ENCODE assay signal across 9 cellular contexts in the genomic region with DNA sequence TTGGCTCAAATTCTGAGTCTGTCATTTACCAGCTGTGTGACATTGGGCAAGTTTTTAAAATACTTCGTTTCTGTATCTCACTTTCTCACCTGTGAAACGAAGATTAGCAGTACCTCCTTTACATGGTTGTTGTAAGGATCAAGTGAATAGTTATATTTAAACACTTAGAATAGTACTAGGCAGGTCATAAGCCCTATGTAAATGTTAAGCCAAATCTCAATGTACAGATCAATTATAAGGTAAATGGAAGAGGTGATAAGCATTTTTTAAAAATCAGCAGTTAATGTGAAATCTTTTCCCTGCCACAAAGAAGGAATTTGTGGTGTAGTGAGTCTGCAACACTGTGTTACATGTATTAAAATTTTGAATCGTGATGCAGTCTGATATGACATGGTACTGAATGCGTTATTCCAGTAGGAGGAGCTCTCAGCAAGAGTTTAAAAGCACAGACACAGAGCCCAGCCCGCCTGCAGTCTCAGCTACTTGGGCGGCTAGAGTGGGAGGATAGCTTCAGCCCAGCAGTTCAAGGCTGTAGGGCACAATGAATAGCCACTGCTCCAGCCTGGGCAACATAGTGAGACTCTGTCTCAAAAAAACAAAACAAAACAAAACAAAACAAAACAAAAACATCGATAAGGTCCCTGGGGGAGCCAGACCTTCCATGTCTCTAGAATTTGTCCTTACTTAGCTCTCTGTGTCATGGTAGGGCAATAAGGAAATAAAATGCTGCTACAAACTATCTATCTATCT. TPM values are rescaled to one million over a fixed set of nuclear protein-coding genes. Genes with fewer than 3 reads are reported as not detected.
DNase-seq lines count a peak whose midpoint lies in the region; ATAC-seq and FAIRE-seq lines count a peak whose summit lies in the region.
"Had no signal": no experiment of that assay in that cellular context is flagged by ENCODE, and none has a peak within 500 bp of the region (broad histone marks: within the 10 kb centered on the region; RNA-seq: fewer than 3 reads in every experiment).

No MANE protein-coding gene starts in this region.

- H3K36me3 ChIP-seq in small intestine (ENCODE audit: control insufficient read depth in 2 of 2, insufficient read depth in 2 of 2, low read length in 2 of 2) = no peaks in the 10 kb centered on the region

- no peak for FAIRE-seq in small intestine (lab: Jason Lieb, UNC)

- H3K4me3 ChIP-seq in small intestine (ENCODE audit: low read depth in 1 of 2, low read length in 2 of 2) = no peak overlapping the region
- H3K4me3 ChIP-seq: skin epidermis had no signal

- H3K9me3 ChIP-seq in small intestine (ENCODE audit: control insufficient read depth, low read depth) = no peaks in the 10 kb centered on the region

- DNase-seq in activated CD4-positive, CD25-positive, alpha-beta regulatory T cell treated with anti-CD3 and anti-CD28 coated beads, Interleukin-2, amount 50 U/mL, for 16 hours (ENCODE audit: low read depth, low spot score) = peak; percentile 10
- no peak for DNase-seq in activated CD4-positive, CD25-positive, alpha-beta regulatory T cell treated with anti-CD3 and anti-CD28 coated beads, Interleukin-2, amount 50 U/mL, for 72 hours
- DNase-seq in NAMALWA (ENCODE audit: low spot score) (peak; percentile 86), SK-N-DZ (ENCODE audit: low spot score) (peak; percentile 81), amniotic stem cell (lab: John Stamatoyannopoulos, UW) (peak; percentile 40), hepatic stellate cell (ENCODE audit: low spot score) (peak; percentile 68), small intestine (peak; percentile 84)

- H3K27ac ChIP-seq in small intestine (ENCODE audit: low read depth in 1 of 2, low read length in 1 of 2) = no peak overlapping the region
- H3K27ac ChIP-seq: skin epidermis had no signal

- H3K4me1 ChIP-seq in small intestine (ENCODE audit: control insufficient read depth in 2 of 2, insufficient read depth in 1 of 2, low read depth in 1 of 2, low read length in 1 of 2) = no peaks in the 10 kb centered on the region

- no peaks in the 10 kb centered on the region for H3K27me3 ChIP-seq in small intestine (ENCODE audit: control insufficient read depth in 2 of 2, insufficient read depth in 2 of 2, low read length in 2 of 2)

- ATAC-seq in HG02588 (IDR thresholded peaks at IDR 0.05; ENCODE audit: unreplicated experiment) = peak; percentile 91

- 5 to 13% (median 8%) methylated on average over 7 of the region's 7 CpGs for WGBS in small intestine, 3 donors

RNA-seq across cellular contexts. Expression of a gene that starts 46.0 kb away (rescaled TPM):
- polyA plus RNA-seq in SK-N-DZ (2014; cell fraction: cytosol; rRNA removed) = 4.5 and 4.8 TPM in 2 replicates
- polyA plus RNA-seq in SK-N-DZ (2014; cell fraction: nucleus; rRNA removed) = 2.7 and 4.5 TPM in 2 replicates
- 1 to 10 TPM; 2.4 to 6.4 (median 3.6) TPM for polyA plus RNA-seq in small intestine

RNA-seq across cellular contexts. Expression of a gene that starts 46.0 kb away (rescaled TPM):
- 6.8 and 7.4 TPM in 2 replicates for polyA plus RNA-seq in SK-N-DZ (2014; cell fraction: cytosol; rRNA removed)
- polyA plus RNA-seq in SK-N-DZ (2014; cell fraction: nucleus; rRNA removed) = 8.7 and 9.1 TPM in 2 replicates
- 1 to 10 TPM; 3.7 to 5.4 (median 4.5) TPM for polyA plus RNA-seq in small intestine
